Comparison of ENCODE assay signal across 1 cellular context in the genomic region with DNA sequence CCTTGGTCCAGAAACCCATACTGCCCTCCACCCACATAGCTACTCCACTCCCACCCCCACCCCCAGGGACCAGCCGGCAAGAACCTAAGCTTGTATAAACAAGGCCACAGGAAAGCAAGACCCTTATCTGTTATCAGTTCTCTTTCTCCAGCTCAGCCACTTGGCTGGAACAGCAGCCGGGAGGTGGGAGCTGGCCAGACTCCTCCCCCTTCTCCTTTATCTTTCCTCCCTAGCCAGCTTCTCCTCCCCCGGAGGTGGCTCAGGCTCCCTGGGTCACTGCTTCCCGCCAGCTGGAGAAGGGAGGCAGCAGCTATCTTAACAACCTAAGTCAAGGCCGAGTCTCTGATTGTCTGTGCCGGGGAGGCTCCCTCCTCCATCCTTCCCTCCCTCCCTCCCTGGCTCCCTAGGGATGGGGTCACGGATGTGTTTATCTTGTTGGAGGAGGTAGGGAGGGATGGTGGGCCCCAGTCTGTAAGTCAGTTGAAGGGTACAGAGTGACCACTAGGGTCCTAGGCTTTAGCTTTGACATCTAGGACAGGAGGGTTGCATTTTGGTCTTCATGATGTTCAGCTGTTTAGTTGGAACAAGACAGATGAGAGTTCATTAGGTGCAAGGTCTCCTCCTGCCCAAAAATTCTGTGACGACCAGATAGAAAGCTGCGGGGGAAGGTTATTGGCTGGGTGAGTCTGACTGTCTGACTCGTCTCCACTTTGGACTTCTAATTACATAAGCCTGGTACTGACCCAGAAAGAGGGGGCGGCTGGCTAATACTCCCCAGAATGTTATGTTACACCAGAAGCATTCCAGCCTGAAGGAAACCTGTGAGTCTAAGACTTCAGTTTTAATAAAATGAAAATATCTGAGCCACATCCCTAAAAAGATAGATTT.
TF ChIP-seq lines count a peak whose summit lies in the region.

No MANE protein-coding gene starts in this region.

TF ChIP-seq in HEK293, 187 proteins besides CTCF, POLR2A, EP300 and RAD21 (continued from another document and continues in another):
- TF ChIP-seq HOXD13 (CRISPR knock-in tag; IDR thresholded peaks at IDR 0.05; ENCODE audit: borderline replicate concordance) (no peak), ZBTB17 (tag by site-specific recombination; IDR thresholded peaks at IDR 0.05) (0 out of 2 replicates have a peak, but pooled peaks have one; percentile 26), BCL11B (tag by site-specific recombination; IDR thresholded peaks at IDR 0.05; ENCODE audit: low read depth) (no peak), ZNF37A (tag by site-specific recombination; IDR thresholded peaks at IDR 0.05) (no peak), ZNF664 (tag by site-specific recombination; IDR thresholded peaks at IDR 0.05) (no peak), ZNF223 (tag by site-specific recombination; IDR thresholded peaks at IDR 0.05) (peak; percentile 95), ZNF10 (tag by site-specific recombination; IDR thresholded peaks at IDR 0.05) (peak; percentile 73; the same call in 1 of the 2 replicates), ZNF239 (tag by site-specific recombination; IDR thresholded peaks at IDR 0.05) (no peak), FEZF1 (tag by site-specific recombination; IDR thresholded peaks at IDR 0.05) (peak; percentile 40; the same call in 1 of the 2 replicates), ZNF629 (tag by site-specific recombination; IDR thresholded peaks at IDR 0.05) (no peak), GLIS2 (tag by site-specific recombination; IDR thresholded peaks at IDR 0.05) (peak; percentile 37; the same call in 1 of the 2 replicates), ZNF341 (tag by site-specific recombination; IDR thresholded peaks at IDR 0.05; ENCODE audit: low read depth) (peak; percentile 90), ZNF423 (tag by site-specific recombination; IDR thresholded peaks at IDR 0.05) (no peak), ZBTB48 (tag by site-specific recombination; IDR thresholded peaks at IDR 0.05) (peak; percentile 42; the same call in 1 of the 2 replicates), ZNF548 (tag by site-specific recombination; IDR thresholded peaks at IDR 0.05) (no peak), ZNF621 (tag by site-specific recombination; IDR thresholded peaks at IDR 0.05) (no peak), ZNF624 (tag by site-specific recombination; IDR thresholded peaks at IDR 0.05) (no peak), WT1 (tag by site-specific recombination; IDR thresholded peaks at IDR 0.05) (peak; percentile 96), ZNF529 (tag by site-specific recombination; IDR thresholded peaks at IDR 0.05; ENCODE audit: insufficient replicate concordance) (no peak), ZFHX2 (tag by site-specific recombination; conservative IDR thresholded peaks at IDR 0.05) (peak; percentile 88), ZNF501 (tag by site-specific recombination; IDR thresholded peaks at IDR 0.05) (no peak), ZNF560 (tag by site-specific recombination; IDR thresholded peaks at IDR 0.05; ENCODE audit: borderline replicate concordance) (no peak), ZNF416 (tag by site-specific recombination; IDR thresholded peaks at IDR 0.05) (no peak), ZNF785 (tag by site-specific recombination; IDR thresholded peaks at IDR 0.05) (no peak), ZNF16 (tag by site-specific recombination; IDR thresholded peaks at IDR 0.05; ENCODE audit: low read depth) (no peak), ZNF510 (tag by site-specific recombination; IDR thresholded peaks at IDR 0.05; ENCODE audit: insufficient replicate concordance) (no peak), ZNF555 (tag by site-specific recombination; conservative IDR thresholded peaks at IDR 0.05) (no peak), ZFP69B (tag by site-specific recombination; IDR thresholded peaks at IDR 0.05) (peak; percentile 85), ZNF670 (tag by site-specific recombination; IDR thresholded peaks at IDR 0.05; ENCODE audit: low read depth) (no peak), ZNF658 (tag by site-specific recombination; IDR thresholded peaks at IDR 0.05) (no peak), ZFP37 (tag by site-specific recombination; IDR thresholded peaks at IDR 0.05) (no peak), ZNF521 (tag by site-specific recombination; IDR thresholded peaks at IDR 0.05) (no peak), OSR2 (tag by site-specific recombination; IDR thresholded peaks at IDR 0.05) (peak; percentile 45; the same call in 1 of the 2 replicates), ZNF23 (tag by site-specific recombination; IDR thresholded peaks at IDR 0.05; ENCODE audit: borderline replicate concordance) (no peak), ZNF174 (tag by site-specific recombination; IDR thresholded peaks at IDR 0.05) (no peak), ZNF184 (tag by site-specific recombination; IDR thresholded peaks at IDR 0.05) (no peak), ZNF792 (tag by site-specific recombination; IDR thresholded peaks at IDR 0.05) (no peak), ZNF157 (tag by site-specific recombination; IDR thresholded peaks at IDR 0.05) (no peak), ZNF514 (tag by site-specific recombination; IDR thresholded peaks at IDR 0.05) (no peak)
- TF ChIP-seq, protein P1, sequence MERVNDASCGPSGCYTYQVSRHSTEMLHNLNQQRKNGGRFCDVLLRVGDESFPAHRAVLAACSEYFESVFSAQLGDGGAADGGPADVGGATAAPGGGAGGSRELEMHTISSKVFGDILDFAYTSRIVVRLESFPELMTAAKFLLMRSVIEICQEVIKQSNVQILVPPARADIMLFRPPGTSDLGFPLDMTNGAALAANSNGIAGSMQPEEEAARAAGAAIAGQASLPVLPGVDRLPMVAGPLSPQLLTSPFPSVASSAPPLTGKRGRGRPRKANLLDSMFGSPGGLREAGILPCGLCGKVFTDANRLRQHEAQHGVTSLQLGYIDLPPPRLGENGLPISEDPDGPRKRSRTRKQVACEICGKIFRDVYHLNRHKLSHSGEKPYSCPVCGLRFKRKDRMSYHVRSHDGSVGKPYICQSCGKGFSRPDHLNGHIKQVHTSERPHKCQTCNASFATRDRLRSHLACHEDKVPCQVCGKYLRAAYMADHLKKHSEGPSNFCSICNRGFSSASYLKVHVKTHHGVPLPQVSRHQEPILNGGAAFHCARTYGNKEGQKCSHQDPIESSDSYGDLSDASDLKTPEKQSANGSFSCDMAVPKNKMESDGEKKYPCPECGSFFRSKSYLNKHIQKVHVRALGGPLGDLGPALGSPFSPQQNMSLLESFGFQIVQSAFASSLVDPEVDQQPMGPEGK (tag by site-specific recombination; IDR thresholded peaks at IDR 0.05) = 0 out of 2 replicates have a peak, but pooled peaks have one; percentile 26
- TF ChIP-seq, protein P2, sequence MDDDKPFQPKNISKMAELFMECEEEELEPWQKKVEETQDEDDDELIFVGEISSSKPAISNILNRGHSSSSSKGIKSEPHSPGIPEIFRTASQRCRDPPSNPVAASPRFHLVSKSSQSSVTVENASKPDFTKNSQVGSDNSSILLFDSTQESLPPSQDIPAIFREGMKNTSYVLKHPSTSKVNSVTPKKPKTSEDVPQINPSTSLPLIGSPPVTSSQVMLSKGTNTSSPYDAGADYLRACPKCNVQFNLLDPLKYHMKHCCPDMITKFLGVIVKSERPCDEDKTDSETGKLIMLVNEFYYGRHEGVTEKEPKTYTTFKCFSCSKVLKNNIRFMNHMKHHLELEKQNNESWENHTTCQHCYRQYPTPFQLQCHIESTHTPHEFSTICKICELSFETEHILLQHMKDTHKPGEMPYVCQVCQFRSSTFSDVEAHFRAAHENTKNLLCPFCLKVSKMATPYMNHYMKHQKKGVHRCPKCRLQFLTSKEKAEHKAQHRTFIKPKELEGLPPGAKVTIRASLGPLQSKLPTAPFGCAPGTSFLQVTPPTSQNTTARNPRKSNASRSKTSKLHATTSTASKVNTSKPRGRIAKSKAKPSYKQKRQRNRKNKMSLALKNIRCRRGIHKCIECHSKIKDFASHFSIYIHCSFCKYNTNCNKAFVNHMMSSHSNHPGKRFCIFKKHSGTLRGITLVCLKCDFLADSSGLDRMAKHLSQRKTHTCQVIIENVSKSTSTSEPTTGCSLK (tag by site-specific recombination; IDR thresholded peaks at IDR 0.05) = no peak
- TF ChIP-seq, protein P3, sequence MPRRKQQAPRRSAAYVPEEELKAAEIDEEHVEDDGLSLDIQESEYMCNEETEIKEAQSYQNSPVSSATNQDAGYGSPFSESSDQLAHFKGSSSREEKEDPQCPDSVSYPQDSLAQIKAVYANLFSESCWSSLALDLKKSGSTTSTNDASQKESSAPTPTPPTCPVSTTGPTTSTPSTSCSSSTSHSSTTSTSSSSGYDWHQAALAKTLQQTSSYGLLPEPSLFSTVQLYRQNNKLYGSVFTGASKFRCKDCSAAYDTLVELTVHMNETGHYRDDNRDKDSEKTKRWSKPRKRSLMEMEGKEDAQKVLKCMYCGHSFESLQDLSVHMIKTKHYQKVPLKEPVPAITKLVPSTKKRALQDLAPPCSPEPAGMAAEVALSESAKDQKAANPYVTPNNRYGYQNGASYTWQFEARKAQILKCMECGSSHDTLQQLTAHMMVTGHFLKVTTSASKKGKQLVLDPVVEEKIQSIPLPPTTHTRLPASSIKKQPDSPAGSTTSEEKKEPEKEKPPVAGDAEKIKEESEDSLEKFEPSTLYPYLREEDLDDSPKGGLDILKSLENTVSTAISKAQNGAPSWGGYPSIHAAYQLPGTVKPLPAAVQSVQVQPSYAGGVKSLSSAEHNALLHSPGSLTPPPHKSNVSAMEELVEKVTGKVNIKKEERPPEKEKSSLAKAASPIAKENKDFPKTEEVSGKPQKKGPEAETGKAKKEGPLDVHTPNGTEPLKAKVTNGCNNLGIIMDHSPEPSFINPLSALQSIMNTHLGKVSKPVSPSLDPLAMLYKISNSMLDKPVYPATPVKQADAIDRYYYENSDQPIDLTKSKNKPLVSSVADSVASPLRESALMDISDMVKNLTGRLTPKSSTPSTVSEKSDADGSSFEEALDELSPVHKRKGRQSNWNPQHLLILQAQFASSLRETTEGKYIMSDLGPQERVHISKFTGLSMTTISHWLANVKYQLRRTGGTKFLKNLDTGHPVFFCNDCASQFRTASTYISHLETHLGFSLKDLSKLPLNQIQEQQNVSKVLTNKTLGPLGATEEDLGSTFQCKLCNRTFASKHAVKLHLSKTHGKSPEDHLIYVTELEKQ (tag by site-specific recombination; IDR thresholded peaks at IDR 0.05; ENCODE audit: borderline replicate concordance) = no peak
- TF ChIP-seq, protein P4, sequence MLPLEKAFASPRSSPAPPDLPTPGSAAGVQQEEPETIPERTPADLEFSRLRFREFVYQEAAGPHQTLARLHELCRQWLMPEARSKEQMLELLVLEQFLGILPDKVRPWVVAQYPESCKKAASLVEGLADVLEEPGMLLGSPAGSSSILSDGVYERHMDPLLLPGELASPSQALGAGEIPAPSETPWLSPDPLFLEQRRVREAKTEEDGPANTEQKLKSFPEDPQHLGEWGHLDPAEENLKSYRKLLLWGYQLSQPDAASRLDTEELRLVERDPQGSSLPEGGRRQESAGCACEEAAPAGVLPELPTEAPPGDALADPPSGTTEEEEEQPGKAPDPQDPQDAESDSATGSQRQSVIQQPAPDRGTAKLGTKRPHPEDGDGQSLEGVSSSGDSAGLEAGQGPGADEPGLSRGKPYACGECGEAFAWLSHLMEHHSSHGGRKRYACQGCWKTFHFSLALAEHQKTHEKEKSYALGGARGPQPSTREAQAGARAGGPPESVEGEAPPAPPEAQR (tag by site-specific recombination; IDR thresholded peaks at IDR 0.05) = no peak
- TF ChIP-seq, protein P5, sequence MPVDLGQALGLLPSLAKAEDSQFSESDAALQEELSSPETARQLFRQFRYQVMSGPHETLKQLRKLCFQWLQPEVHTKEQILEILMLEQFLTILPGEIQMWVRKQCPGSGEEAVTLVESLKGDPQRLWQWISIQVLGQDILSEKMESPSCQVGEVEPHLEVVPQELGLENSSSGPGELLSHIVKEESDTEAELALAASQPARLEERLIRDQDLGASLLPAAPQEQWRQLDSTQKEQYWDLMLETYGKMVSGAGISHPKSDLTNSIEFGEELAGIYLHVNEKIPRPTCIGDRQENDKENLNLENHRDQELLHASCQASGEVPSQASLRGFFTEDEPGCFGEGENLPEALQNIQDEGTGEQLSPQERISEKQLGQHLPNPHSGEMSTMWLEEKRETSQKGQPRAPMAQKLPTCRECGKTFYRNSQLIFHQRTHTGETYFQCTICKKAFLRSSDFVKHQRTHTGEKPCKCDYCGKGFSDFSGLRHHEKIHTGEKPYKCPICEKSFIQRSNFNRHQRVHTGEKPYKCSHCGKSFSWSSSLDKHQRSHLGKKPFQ (tag by site-specific recombination; IDR thresholded peaks at IDR 0.05) = no peak
- TF ChIP-seq, protein P6, sequence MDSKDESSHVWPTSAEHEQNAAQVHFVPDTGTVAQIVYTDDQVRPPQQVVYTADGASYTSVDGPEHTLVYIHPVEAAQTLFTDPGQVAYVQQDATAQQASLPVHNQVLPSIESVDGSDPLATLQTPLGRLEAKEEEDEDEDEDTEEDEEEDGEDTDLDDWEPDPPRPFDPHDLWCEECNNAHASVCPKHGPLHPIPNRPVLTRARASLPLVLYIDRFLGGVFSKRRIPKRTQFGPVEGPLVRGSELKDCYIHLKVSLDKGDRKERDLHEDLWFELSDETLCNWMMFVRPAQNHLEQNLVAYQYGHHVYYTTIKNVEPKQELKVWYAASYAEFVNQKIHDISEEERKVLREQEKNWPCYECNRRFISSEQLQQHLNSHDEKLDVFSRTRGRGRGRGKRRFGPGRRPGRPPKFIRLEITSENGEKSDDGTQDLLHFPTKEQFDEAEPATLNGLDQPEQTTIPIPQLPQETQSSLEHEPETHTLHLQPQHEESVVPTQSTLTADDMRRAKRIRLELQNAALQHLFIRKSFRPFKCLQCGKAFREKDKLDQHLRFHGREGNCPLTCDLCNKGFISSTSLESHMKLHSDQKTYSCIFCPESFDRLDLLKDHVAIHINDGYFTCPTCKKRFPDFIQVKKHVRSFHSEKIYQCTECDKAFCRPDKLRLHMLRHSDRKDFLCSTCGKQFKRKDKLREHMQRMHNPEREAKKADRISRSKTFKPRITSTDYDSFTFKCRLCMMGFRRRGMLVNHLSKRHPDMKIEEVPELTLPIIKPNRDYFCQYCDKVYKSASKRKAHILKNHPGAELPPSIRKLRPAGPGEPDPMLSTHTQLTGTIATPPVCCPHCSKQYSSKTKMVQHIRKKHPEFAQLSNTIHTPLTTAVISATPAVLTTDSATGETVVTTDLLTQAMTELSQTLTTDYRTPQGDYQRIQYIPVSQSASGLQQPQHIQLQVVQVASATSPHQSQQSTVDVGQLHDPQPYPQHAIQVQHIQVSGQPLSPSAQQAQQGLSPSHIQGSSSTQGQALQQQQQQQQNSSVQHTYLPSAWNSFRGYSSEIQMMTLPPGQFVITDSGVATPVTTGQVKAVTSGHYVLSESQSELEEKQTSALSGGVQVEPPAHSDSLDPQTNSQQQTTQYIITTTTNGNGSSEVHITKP (tag by site-specific recombination; IDR thresholded peaks at IDR 0.05) = peak; percentile 60
